In the genomic region with DNA sequence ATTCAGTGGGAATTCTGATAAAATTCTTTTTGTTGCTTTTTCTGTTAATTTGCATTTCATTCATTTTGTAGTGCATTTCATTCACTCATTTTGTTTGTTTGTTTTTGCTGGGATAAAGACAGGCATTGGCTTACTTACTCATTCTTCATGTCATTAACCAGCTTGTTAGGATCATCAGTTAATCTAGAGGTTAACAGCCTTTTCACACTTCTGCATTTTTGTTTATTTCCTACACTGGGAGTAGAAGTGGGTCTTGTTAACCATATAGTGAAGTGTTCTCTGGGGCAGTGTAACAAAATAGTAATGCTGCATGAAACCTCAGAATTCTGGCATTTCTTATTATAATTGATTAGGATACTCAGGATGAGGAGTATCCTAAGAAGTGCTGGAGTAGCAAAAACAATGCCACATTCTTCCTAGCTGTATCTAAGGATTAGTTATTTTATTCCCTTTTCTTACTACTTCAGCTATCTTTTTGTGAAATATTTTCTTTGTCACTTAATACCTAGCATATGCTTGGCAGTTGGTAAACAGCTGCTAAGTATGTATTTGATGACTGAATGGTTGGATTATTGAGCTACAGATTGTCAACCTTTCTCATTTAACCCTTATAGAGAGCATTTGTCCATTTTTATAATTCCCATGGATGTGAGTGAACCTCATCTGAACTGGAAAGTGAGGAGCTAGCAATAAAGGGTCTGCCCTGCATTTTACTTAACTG, we compare ENCODE assay signal across 1 cellular context.
TF ChIP-seq lines count a peak whose summit lies in the region.

No MANE protein-coding gene starts in this region.

TF ChIP-seq in K562, 482 proteins besides CTCF, POLR2A, EP300 and RAD21 (continued from another document):
- TF ChIP-seq, protein P1, sequence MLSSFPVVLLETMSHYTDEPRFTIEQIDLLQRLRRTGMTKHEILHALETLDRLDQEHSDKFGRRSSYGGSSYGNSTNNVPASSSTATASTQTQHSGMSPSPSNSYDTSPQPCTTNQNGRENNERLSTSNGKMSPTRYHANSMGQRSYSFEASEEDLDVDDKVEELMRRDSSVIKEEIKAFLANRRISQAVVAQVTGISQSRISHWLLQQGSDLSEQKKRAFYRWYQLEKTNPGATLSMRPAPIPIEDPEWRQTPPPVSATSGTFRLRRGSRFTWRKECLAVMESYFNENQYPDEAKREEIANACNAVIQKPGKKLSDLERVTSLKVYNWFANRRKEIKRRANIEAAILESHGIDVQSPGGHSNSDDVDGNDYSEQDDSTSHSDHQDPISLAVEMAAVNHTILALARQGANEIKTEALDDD (IDR thresholded peaks at IDR 0.05): peak; percentile 79
TF ChIP-seq in K562: peak in this region for 1.
